Comparison of ENCODE assay signal across 7 cellular contexts in the genomic region with DNA sequence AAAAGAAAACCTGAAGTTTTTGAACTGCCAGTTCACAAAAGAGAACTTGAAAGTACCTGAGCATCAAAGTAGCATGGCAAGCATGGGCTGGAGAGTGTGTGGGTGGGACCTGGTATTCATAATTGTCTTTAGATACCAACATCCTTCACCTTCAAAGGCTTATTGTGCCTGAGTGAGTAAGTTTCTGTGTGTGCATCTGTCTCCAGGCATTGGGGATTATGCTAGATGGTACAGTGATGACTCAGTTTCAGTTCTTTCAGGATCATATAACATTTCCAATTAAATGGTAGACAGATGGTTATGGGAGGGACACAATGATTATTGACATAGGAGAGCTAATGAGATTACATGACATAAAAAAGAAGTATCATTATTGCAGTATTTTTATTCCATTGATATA.
A peak's percentile ranks its signal among the peaks of the same experiment; 100 is the strongest.
DNase-seq lines count a peak whose midpoint lies in the region; ATAC-seq, FAIRE-seq and TF ChIP-seq lines count a peak whose summit lies in the region.

No MANE protein-coding gene starts in this region.

- no peak overlapping the region for H3K27ac Mint-ChIP-seq in Caco-2 (ENCODE audit: unreplicated experiment)

- H3K4me1 Mint-ChIP-seq in Caco-2 (ENCODE audit: low read depth, unreplicated experiment) = peaks cover 14% of the 10 kb centered on the region

- intact Hi-C loops in GM12878 (cut with micrococcal nuclease; ENCODE audit: unreplicated experiment) = no loop called here
- intact Hi-C loops in aorta (cut with DNase I) = no loop called here
- intact Hi-C loops in Caco-2 (cut with micrococcal nuclease; ENCODE audit: unreplicated experiment) = no loop called here

- DNase-seq in NCI-H226 (peak; percentile 59), GM12878 (ENCODE audit: low read depth, low spot score) (peak; percentile 20), aorta (no peak), Caco-2 (no peak), globus pallidus (ENCODE audit: low spot score) (no peak)
- peak; percentile 30 for DNase-seq in stimulated activated CD8-positive, alpha-beta memory T cell treated with anti-CD3 and anti-CD28 coated beads, Interleukin-12 subunit alpha, Interleukin-12 subunit beta, amount 100 ng/mL, for 24 hours (ENCODE audit: extremely low read depth)

- peaks cover 2 to 3% of the 10 kb centered on the region in 2 experiments; a peak in 3 of 4 replicates for H3K36me3 ChIP-seq in GM12878 (ENCODE audit: control insufficient read depth in 2 of 2, insufficient read depth in 2 of 2, low read length in 1 of 2)
- peaks cover 2 to 3% of the 10 kb centered on the region in 2 donors for H3K36me3 ChIP-seq in aorta (ENCODE audit: control insufficient read depth in 1 of 2, insufficient read depth in 2 of 2, low read length in 1 of 2)
- no peaks in the 10 kb centered on the region; the same call in 1 of the 2 replicates for H3K36me3 ChIP-seq in Caco-2 (ENCODE audit: control insufficient read depth, insufficient read depth, low read length)

- BruUV-seq in GM12878 (replicated peaks; lab: Mats Ljungman, UMichigan) (no TSS peak), Caco-2 (replicated peaks; lab: Mats Ljungman, UMichigan) (no TSS peak)

- no peak overlapping the region for H3K4me3 Mint-ChIP-seq in Caco-2 (ENCODE audit: unreplicated experiment)

- no peak overlapping the region for H3K4me2 ChIP-seq in GM12878 (ENCODE audit: control insufficient read depth, insufficient read depth)

- SMC1A ChIA-PET in GM12878 (lab: Charles Lee; ENCODE audit: uncharacterized antibody, unreplicated experiment) = interaction anchor here (0.7 to 1.9 kb wide), 5 partner anchors 12 to 436 kb away, joined by 3 to 10 read pairs (median 3); no protein-coding TSS in a partner anchor

- TF ChIP-seq EP300 in GM12878 (IDR thresholded peaks at IDR 0.05; ENCODE audit: borderline replicate concordance in 1 of 2, control insufficient read depth in 1 of 2, low read depth in 2 of 2, low read length in 2 of 2) = no peak

- no peak for TF ChIP-seq POLR2A in GM12878 (IDR thresholded peaks at IDR 0.05; ENCODE audit: low read depth, low read length)

- H3K36me3 Mint-ChIP-seq in Caco-2 (ENCODE audit: insufficient read depth, unreplicated experiment) = peaks cover 33% of the 10 kb centered on the region

- ATAC-seq in GM21360 (IDR thresholded peaks at IDR 0.05; ENCODE audit: unreplicated experiment) (peak; percentile 79), GM12878 (peak; percentile 94), aorta (ENCODE audit: low FRiP score) (no peak)

- no peaks in the 10 kb centered on the region for H3K27me3 Mint-ChIP-seq in Caco-2 (ENCODE audit: insufficient read depth, unreplicated experiment)

- H2AFZ ChIP-seq in GM12878 (ENCODE audit: control insufficient read depth, low read depth, low read length) = no peak overlapping the region

- TF ChIP-seq CTCF in GM12878 (IDR thresholded peaks at IDR 0.05 in 2 of 3, conservative IDR thresholded peaks at IDR 0.05 in 1 of 3; ENCODE audit: control insufficient read depth in 2 of 3, extremely low read depth in 1 of 3, insufficient read depth in 1 of 3, low read depth in 3 of 3, low read length in 3 of 3) = no peak
- TF ChIP-seq CTCF in Caco-2 (IDR thresholded peaks at IDR 0.05; ENCODE audit: insufficient read depth in 1 of 2, low read depth in 1 of 2, low read length in 1 of 2, severe bottlenecking in 1 of 2, unreplicated experiment in 1 of 2) = no peak

- no peaks in the 10 kb centered on the region for H3K9me3 ChIP-seq in GM12878 (replicated peaks; ENCODE audit: control insufficient read depth, insufficient read depth, low read length)
- H3K9me3 ChIP-seq in aorta (ENCODE audit: control insufficient read depth, low read length) = no peaks in the 10 kb centered on the region
- H3K9me3 ChIP-seq in Caco-2 = no peaks in the 10 kb centered on the region

- in situ Hi-C loops in GM12878 (cut with MboI) = no loop called here

- H4K20me1 ChIP-seq in GM12878 (ENCODE audit: control insufficient read depth, insufficient read depth) = no peaks in the 10 kb centered on the region

- CTCF ChIA-PET in GM12878 (lab: Yijun Ruan, JAX) (interaction anchor here (0.9 to 1.7 kb wide), 3 partner anchors 26 to 64 kb away, joined by 3 to 4 read pairs (median 3); no protein-coding TSS in a partner anchor), Caco-2 (lab: Charles Lee) (no interaction called here)

- peaks cover 7% of the 10 kb centered on the region for H3K79me2 ChIP-seq in GM12878 (ENCODE audit: control insufficient read depth, insufficient read depth, low read length)

- no peak overlapping the region for H3K27ac ChIP-seq in GM12878 (ENCODE audit: control insufficient read depth, insufficient read depth)
- H3K27ac ChIP-seq in aorta (ENCODE audit: low read depth in 1 of 2, low read length in 2 of 2) = no peak overlapping the region

- H3K4me1 ChIP-seq in GM12878 (ENCODE audit: control insufficient read depth, insufficient read depth, low read length) (peaks cover 12% of the 10 kb centered on the region), aorta (ENCODE audit: control insufficient read depth in 1 of 2, insufficient read depth in 2 of 2, low read length in 2 of 2) (peaks cover 2 to 3% of the 10 kb centered on the region in 2 donors), Caco-2 (no peaks in the 10 kb centered on the region)

- RAD21 ChIA-PET in GM12878 (lab: Charles Lee; ENCODE audit: unreplicated experiment) = interaction anchor here (1.0 to 1.7 kb wide), 2 partner anchors 13 to 24 kb away, joined by 3 to 5 read pairs; no protein-coding TSS in a partner anchor

- no peak for TF ChIP-seq RAD21 in GM12878 (IDR thresholded peaks at IDR 0.05; ENCODE audit: insufficient read depth, low read depth, low read length)

- no peak for FAIRE-seq in GM12878 (lab: Jason Lieb, UNC)

- H3K27me3 ChIP-seq in GM12878 (replicated peaks in 1 of 2; ENCODE audit: control insufficient read depth in 2 of 2, insufficient read depth in 2 of 2, low read length in 1 of 2) (no peaks in the 10 kb centered on the region), aorta (ENCODE audit: control insufficient read depth in 1 of 2, insufficient read depth in 2 of 2, low read length in 1 of 2) (no peaks in the 10 kb centered on the region), Caco-2 (replicated peaks; ENCODE audit: control insufficient read depth, insufficient read depth, low read length) (no peaks in the 10 kb centered on the region)

- POLR2A ChIA-PET in GM12878 (lab: Charles Lee) = interaction anchor here (1.1 to 1.2 kb wide), 2 partner anchors 10 to 535 kb away, joined by 3 to 4 read pairs; no protein-coding TSS in a partner anchor
- POLR2A ChIA-PET in Caco-2 (lab: Charles Lee) = no interaction called here

- no peaks in the 10 kb centered on the region for H3K9me3 Mint-ChIP-seq in Caco-2 (ENCODE audit: unreplicated experiment)

- H3K4me3 ChIP-seq in GM12878 = no peak overlapping the region
- no peak overlapping the region for H3K4me3 ChIP-seq in aorta (ENCODE audit: low read length in 2 of 2)
- H3K4me3 ChIP-seq in Caco-2 (ENCODE audit: low read depth, low read length) = no peak overlapping the region

- no peak overlapping the region for H3K9ac ChIP-seq in GM12878 (ENCODE audit: control insufficient read depth, insufficient read depth, low read length)

TF ChIP-seq in GM12878, 131 proteins besides CTCF, POLR2A, EP300 and RAD21 (continues in another document):
- TF ChIP-seq, protein P1, sequence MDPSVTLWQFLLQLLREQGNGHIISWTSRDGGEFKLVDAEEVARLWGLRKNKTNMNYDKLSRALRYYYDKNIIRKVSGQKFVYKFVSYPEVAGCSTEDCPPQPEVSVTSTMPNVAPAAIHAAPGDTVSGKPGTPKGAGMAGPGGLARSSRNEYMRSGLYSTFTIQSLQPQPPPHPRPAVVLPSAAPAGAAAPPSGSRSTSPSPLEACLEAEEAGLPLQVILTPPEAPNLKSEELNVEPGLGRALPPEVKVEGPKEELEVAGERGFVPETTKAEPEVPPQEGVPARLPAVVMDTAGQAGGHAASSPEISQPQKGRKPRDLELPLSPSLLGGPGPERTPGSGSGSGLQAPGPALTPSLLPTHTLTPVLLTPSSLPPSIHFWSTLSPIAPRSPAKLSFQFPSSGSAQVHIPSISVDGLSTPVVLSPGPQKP (IDR thresholded peaks at IDR 0.05; ENCODE audit: low read depth, low read length) = no peak
- TF ChIP-seq RB1 (IDR thresholded peaks at IDR 0.05; ENCODE audit: borderline replicate concordance) (no peak), FOS (IDR thresholded peaks at IDR 0.05; ENCODE audit: borderline replicate concordance, extremely low read depth, insufficient read length) (no peak), BMI1 (IDR thresholded peaks at IDR 0.05; ENCODE audit: borderline replicate concordance) (no peak), SMC3 (IDR thresholded peaks at IDR 0.05; ENCODE audit: borderline replicate concordance, low read length) (no peak), ETV6 (conservative IDR thresholded peaks at IDR 0.05 in 1 of 2, IDR thresholded peaks at IDR 0.05 in 1 of 2; ENCODE audit: borderline replicate concordance in 1 of 2, low read depth in 1 of 2) (no peak), MTA2 (IDR thresholded peaks at IDR 0.05; ENCODE audit: low read depth) (peak; percentile 44; the same call in 1 of the 2 replicates), TCF7 (IDR thresholded peaks at IDR 0.05; ENCODE audit: borderline replicate concordance) (peak; percentile 46; the same call in 1 of the 2 replicates), STAT3 (IDR thresholded peaks at IDR 0.05; ENCODE audit: low read depth, low read length) (no peak), PAX8 (IDR thresholded peaks at IDR 0.05) (no peak), SPI1 (IDR thresholded peaks at IDR 0.05; ENCODE audit: borderline replicate concordance, insufficient read depth, low read depth, low read length) (no peak), NFIC (IDR thresholded peaks at IDR 0.05; ENCODE audit: low read depth, low read length) (no peak), SMARCA5 (IDR thresholded peaks at IDR 0.05) (no peak), SUZ12 (IDR thresholded peaks at IDR 0.05; ENCODE audit: unreplicated experiment) (no peak), DPF2 (IDR thresholded peaks at IDR 0.05) (no peak)
- TF ChIP-seq, protein P2, sequence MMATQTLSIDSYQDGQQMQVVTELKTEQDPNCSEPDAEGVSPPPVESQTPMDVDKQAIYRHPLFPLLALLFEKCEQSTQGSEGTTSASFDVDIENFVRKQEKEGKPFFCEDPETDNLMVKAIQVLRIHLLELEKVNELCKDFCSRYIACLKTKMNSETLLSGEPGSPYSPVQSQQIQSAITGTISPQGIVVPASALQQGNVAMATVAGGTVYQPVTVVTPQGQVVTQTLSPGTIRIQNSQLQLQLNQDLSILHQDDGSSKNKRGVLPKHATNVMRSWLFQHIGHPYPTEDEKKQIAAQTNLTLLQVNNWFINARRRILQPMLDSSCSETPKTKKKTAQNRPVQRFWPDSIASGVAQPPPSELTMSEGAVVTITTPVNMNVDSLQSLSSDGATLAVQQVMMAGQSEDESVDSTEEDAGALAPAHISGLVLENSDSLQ (IDR thresholded peaks at IDR 0.05) = 0 out of 2 replicates have a peak, but pooled peaks have one; percentile 20
- TF ChIP-seq, protein P3, sequence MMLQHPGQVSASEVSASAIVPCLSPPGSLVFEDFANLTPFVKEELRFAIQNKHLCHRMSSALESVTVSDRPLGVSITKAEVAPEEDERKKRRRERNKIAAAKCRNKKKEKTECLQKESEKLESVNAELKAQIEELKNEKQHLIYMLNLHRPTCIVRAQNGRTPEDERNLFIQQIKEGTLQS (IDR thresholded peaks at IDR 0.05; ENCODE audit: borderline replicate concordance, extremely low read depth, low read depth, low read length) = no peak

Comparison
In these comparisons a context has a peak if more than half of its experiments do, and no peak if none do; other contexts are left out.
1. DNase-seq: peak in NCI-H226 (single experiment), GM12878 (single experiment) and stimulated activated CD8-positive, alpha-beta memory T cell treated with anti-CD3 and anti-CD28 coated beads, Interleukin-12 subunit alpha, Interleukin-12 subunit beta, amount 100 ng/mL, for 24 hours (single experiment); none in aorta (0 of 2), Caco-2 (0 of 2) and globus pallidus (single experiment).